12 cellular contexts compared by ENCODE assay signal in the genomic region with DNA sequence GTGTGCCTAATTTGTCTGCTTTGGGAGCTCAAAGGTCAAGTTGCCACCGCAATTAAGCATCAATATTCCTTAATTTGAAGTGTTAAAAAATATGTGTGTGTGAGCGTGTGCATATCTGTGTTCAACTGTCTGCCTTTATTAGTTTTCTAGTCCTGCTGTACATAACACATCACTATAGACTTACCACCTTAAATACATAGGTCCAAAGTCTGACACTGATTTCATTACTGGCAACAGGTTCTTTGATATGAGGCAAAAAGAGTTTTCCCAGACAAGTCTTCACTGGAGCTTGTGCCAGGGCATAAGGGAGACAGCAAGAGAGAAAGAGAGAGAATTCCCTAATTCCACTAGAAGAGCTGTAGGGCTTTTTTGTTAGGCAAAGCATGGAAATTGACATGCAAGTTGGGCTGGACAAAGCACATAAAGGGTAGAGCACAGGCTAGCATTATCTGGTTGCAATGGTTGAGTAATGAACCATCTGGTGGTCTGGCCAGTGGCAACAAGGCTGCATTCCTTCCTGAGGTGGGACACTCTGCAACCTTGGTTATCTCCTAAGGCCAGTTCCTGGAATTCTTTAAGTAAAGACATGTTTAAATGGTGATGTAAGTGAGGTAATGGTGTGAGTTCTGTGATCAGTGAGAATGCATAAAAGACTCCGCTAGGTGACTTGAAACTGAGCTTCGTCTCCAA.
DNase-seq lines count a peak whose midpoint lies in the region; ATAC-seq and TF ChIP-seq lines count a peak whose summit lies in the region.
"Had no signal": no experiment of that assay in that cellular context is flagged by ENCODE, and none has a peak within 500 bp of the region (broad histone marks: within the 10 kb centered on the region; RNA-seq: fewer than 3 reads in every experiment).

No MANE protein-coding gene starts in this region.

- no peaks in the 10 kb centered on the region for H4K20me1 ChIP-seq in smooth muscle cell (ENCODE audit: low read depth)

- H3K4me1 ChIP-seq in smooth muscle cell (ENCODE audit: low read depth) = peaks cover 10% of the 10 kb centered on the region
- H3K4me1 ChIP-seq: sigmoid colon had no signal

- no peak for ATAC-seq in GM21737 (IDR thresholded peaks at IDR 0.05; ENCODE audit: unreplicated experiment)

- no peaks in the 10 kb centered on the region for H3K36me3 ChIP-seq in brain microvascular endothelial cell (replicated peaks)
- H3K36me3 ChIP-seq in smooth muscle cell (ENCODE audit: low read depth) = no peaks in the 10 kb centered on the region
- H3K36me3 ChIP-seq: sigmoid colon had no signal

- H3F3A ChIP-seq in smooth muscle cell (ENCODE audit: low read depth) = peaks cover 11% of the 10 kb centered on the region

- H3K27ac ChIP-seq in brain microvascular endothelial cell (peak overlapping the region; percentile 88), smooth muscle cell (ENCODE audit: low read depth) (peak overlapping the region; percentile 97)

- H3K4me3 Mint-ChIP-seq in activated CD4-positive, alpha-beta T cell treated with anti-CD3 and anti-CD28 coated beads, Interleukin-2, amount 10 ng/mL, durations not matched to agents 24 days and 14 days = no peak overlapping the region
- H3K4me3 Mint-ChIP-seq in T-helper 2 cell treated with Interferon-gamma antibody and Interleukin-4, amounts not matched to agents 5 μg/mL and 100 μg/mL, for 36 hours = no peak overlapping the region

- H3K27me3 ChIP-seq in brain microvascular endothelial cell (replicated peaks) (no peaks in the 10 kb centered on the region), smooth muscle cell (ENCODE audit: low read depth) (no peaks in the 10 kb centered on the region)
- H3K27me3 ChIP-seq: sigmoid colon had no signal

- no peaks in the 10 kb centered on the region for H3K79me2 ChIP-seq in smooth muscle cell (ENCODE audit: low read depth)

- no peak overlapping the region for H3K4me3 ChIP-seq in brain microvascular endothelial cell (ENCODE audit: low read depth, low read length)
- H3K4me3 ChIP-seq in smooth muscle cell = no peak overlapping the region
- H3K4me3 ChIP-seq: sigmoid colon had no signal

- H3K27ac Mint-ChIP-seq in activated CD4-positive, alpha-beta T cell treated with anti-CD3 and anti-CD28 coated beads, Interleukin-2, amount 10 ng/mL, durations not matched to agents 24 days and 14 days = no peak overlapping the region
- H3K27ac Mint-ChIP-seq in T-helper 2 cell treated with Interferon-gamma antibody and Interleukin-4, amounts not matched to agents 5 μg/mL and 100 μg/mL, for 36 hours = no peak overlapping the region

- DNase-seq in HS-27A (ENCODE audit: low read depth) = peak; percentile 92
- peak; percentile 67 for DNase-seq in brain microvascular endothelial cell
- peak; percentile 49 for DNase-seq in iPS DF 4.7 (ENCODE audit: extremely low read depth, low spot score)
- no peak for DNase-seq in smooth muscle cell (lab: John Stamatoyannopoulos, UW; ENCODE audit: unreplicated experiment)
- no peak for DNase-seq in NCI-H2171 (lab: John Stamatoyannopoulos, UW)
- no peak for DNase-seq in activated CD4-positive, alpha-beta T cell treated with anti-CD3 and anti-CD28 coated beads, Interleukin-2, amount 10 ng/mL, durations not matched to agents 24 days and 14 days
- no peak for DNase-seq in T-helper 2 cell treated with Interferon-gamma antibody and Interleukin-4, amounts not matched to agents 5 μg/mL and 100 μg/mL, for 36 hours (ENCODE audit: low spot score)
- DNase-seq: midbrain, NCI-H2107, RPMI8226, sigmoid colon had no signal

- TF ChIP-seq CTCF in brain microvascular endothelial cell (IDR thresholded peaks at IDR 0.05; ENCODE audit: low read depth, low read length, missing control alignments) = no peak
- no peak for TF ChIP-seq CTCF in smooth muscle cell (IDR thresholded peaks at IDR 0.05; ENCODE audit: borderline replicate concordance, insufficient read depth, poor library complexity, severe bottlenecking)

- peak overlapping the region; percentile 46 for H3K9ac ChIP-seq in smooth muscle cell (ENCODE audit: low read depth)

- in situ Hi-C loops in brain microvascular endothelial cell (cut with HindIII; ENCODE audit: low pct_ligation_motif_present, low sequenced_read_pairs) = no loop called here

- no peaks in the 10 kb centered on the region for H3K36me3 Mint-ChIP-seq in activated CD4-positive, alpha-beta T cell treated with anti-CD3 and anti-CD28 coated beads, Interleukin-2, amount 10 ng/mL, durations not matched to agents 24 days and 14 days (ENCODE audit: low read depth)
- no peaks in the 10 kb centered on the region for H3K36me3 Mint-ChIP-seq in T-helper 2 cell treated with Interferon-gamma antibody and Interleukin-4, amounts not matched to agents 5 μg/mL and 100 μg/mL, for 36 hours (ENCODE audit: low read depth)

- 82% methylated on average over 4 of the region's 4 CpGs for WGBS in smooth muscle cell (ENCODE audit: low lambda C conversion rate)

- peak overlapping the region; percentile 51 for H3K4me2 ChIP-seq in smooth muscle cell

- no peaks in the 10 kb centered on the region for H3K9me3 Mint-ChIP-seq in activated CD4-positive, alpha-beta T cell treated with anti-CD3 and anti-CD28 coated beads, Interleukin-2, amount 10 ng/mL, durations not matched to agents 24 days and 14 days
- H3K9me3 Mint-ChIP-seq in T-helper 2 cell treated with Interferon-gamma antibody and Interleukin-4, amounts not matched to agents 5 μg/mL and 100 μg/mL, for 36 hours = peaks cover 24% of the 10 kb centered on the region

- H3K9me3 ChIP-seq in smooth muscle cell (replicated peaks; ENCODE audit: low read depth) = no peaks in the 10 kb centered on the region
- H3K9me3 ChIP-seq: sigmoid colon had no signal

- intact Hi-C loops in activated CD4-positive, alpha-beta T cell treated with anti-CD3 and anti-CD28 coated beads, Interleukin-2, amount 10 ng/mL, durations not matched to agents 24 days and 14 days (cut with micrococcal nuclease) = no loop called here

- no peaks in the 10 kb centered on the region for H3K4me1 Mint-ChIP-seq in activated CD4-positive, alpha-beta T cell treated with anti-CD3 and anti-CD28 coated beads, Interleukin-2, amount 10 ng/mL, durations not matched to agents 24 days and 14 days
- no peaks in the 10 kb centered on the region for H3K4me1 Mint-ChIP-seq in T-helper 2 cell treated with Interferon-gamma antibody and Interleukin-4, amounts not matched to agents 5 μg/mL and 100 μg/mL, for 36 hours (ENCODE audit: low read depth)

- no peaks in the 10 kb centered on the region for H3K27me3 Mint-ChIP-seq in activated CD4-positive, alpha-beta T cell treated with anti-CD3 and anti-CD28 coated beads, Interleukin-2, amount 10 ng/mL, durations not matched to agents 24 days and 14 days
- no peaks in the 10 kb centered on the region for H3K27me3 Mint-ChIP-seq in T-helper 2 cell treated with Interferon-gamma antibody and Interleukin-4, amounts not matched to agents 5 μg/mL and 100 μg/mL, for 36 hours (ENCODE audit: low read depth)

- no peak overlapping the region for H2AFZ ChIP-seq in smooth muscle cell (ENCODE audit: low read depth)

Comparison
In these comparisons a context has a peak if more than half of its experiments do, and no peak if none do; other contexts are left out.
1. DNase-seq: peak in HS-27A (single experiment), brain microvascular endothelial cell (single experiment) and iPS DF 4.7 (single experiment); none in smooth muscle cell (single experiment), NCI-H2171 (single experiment), activated CD4-positive, alpha-beta T cell treated with anti-CD3 and anti-CD28 coated beads, Interleukin-2, amount 10 ng/mL, durations not matched to agents 24 days and 14 days (single experiment) and T-helper 2 cell treated with Interferon-gamma antibody and Interleukin-4, amounts not matched to agents 5 μg/mL and 100 μg/mL, for 36 hours (single experiment).